8 cellular contexts compared by ENCODE assay signal in genomic region chr13:25372275-25373081, GRCh38. TPM values are rescaled to one million over a fixed set of nuclear protein-coding genes. Genes with fewer than 3 reads are reported as not detected.
DNase-seq lines count a peak whose midpoint lies in the region; ATAC-seq and TF ChIP-seq lines count a peak whose summit lies in the region.

No MANE protein-coding gene starts in this region.

- H3K4me3 Mint-ChIP-seq in chondrocyte (ENCODE audit: unreplicated experiment), result peak overlapping the region; percentile 65
- peak overlapping the region; percentile 80 to 85 (median 85) for H3K4me3 Mint-ChIP-seq in nephron

- no peaks in the 10 kb centered on the region for H3K36me3 Mint-ChIP-seq in chondrocyte (ENCODE audit: low read depth)
- no peaks in the 10 kb centered on the region for H3K36me3 Mint-ChIP-seq in nephron (ENCODE audit: low read depth)

- peaks cover 57% of the 10 kb centered on the region for H3K27me3 Mint-ChIP-seq in chondrocyte (ENCODE audit: low read depth)
- H3K27me3 Mint-ChIP-seq in nephron (ENCODE audit: low read depth), result peaks cover 79% of the 10 kb centered on the region

- intact Hi-C loops in sciatic nerve (cut with DNase I), result no loop called here

- H3K27ac Mint-ChIP-seq in chondrocyte (ENCODE audit: unreplicated experiment) (no peak overlapping the region), nephron (peak overlapping the region in 2 of 3 experiments; percentile 37 to 65)

- DNase-seq in Ammon's horn (ENCODE audit: low spot score), result peak; percentile 15
- peak; percentile 19 for DNase-seq in NCI-H1092 (lab: John Stamatoyannopoulos, UW)
- DNase-seq in chondrocyte (ENCODE audit: low spot score), result no peak
- DNase-seq in NCI-H774 (lab: John Stamatoyannopoulos, UW), result no peak
- no peak for DNase-seq in DMS114 treated with DMSO at 0.1 percent for 48 hours (lab: John Stamatoyannopoulos, UW; ENCODE audit: unreplicated experiment)
- DNase-seq in sciatic nerve (ENCODE audit: low spot score), result no peak
- DNase-seq in mucosa of gallbladder (ENCODE audit: low spot score), result no peak

- H3K4me1 Mint-ChIP-seq in chondrocyte (ENCODE audit: low read depth) (peaks cover 3% of the 10 kb centered on the region), nephron (peaks cover 28% of the 10 kb centered on the region)

- no peak for ATAC-seq in sciatic nerve

- TF ChIP-seq CTCF in chondrocyte (IDR thresholded peaks at IDR 0.05) (no peak), nephron (IDR thresholded peaks at IDR 0.05; ENCODE audit: unreplicated experiment in 3 of 3) (no peak)

- H3K9me3 Mint-ChIP-seq in chondrocyte (ENCODE audit: low read depth) (no peaks in the 10 kb centered on the region), nephron (no peaks in the 10 kb centered on the region)

RNA-seq across cellular contexts. Expression of gene ATP8A2, which starts 0.7 kb away (rescaled TPM):
- 1.7 to 1.9 TPM (median 1.9 TPM) in 3 replicates for total RNA-seq in chondrocyte
- total RNA-seq in sciatic nerve, result 1.2 TPM
- total RNA-seq in mucosa of gallbladder, result 0.29 TPM

Comparison
In these comparisons a context has a peak if more than half of its experiments do, and no peak if none do; other contexts are left out.
1. DNase-seq: peak in Ammon's horn (single experiment) and NCI-H1092 (single experiment); none in chondrocyte (single experiment), NCI-H774 (single experiment), DMS114 treated with DMSO at 0.1 percent for 48 hours (single experiment), sciatic nerve (single experiment) and mucosa of gallbladder (single experiment).